In the genomic region with DNA sequence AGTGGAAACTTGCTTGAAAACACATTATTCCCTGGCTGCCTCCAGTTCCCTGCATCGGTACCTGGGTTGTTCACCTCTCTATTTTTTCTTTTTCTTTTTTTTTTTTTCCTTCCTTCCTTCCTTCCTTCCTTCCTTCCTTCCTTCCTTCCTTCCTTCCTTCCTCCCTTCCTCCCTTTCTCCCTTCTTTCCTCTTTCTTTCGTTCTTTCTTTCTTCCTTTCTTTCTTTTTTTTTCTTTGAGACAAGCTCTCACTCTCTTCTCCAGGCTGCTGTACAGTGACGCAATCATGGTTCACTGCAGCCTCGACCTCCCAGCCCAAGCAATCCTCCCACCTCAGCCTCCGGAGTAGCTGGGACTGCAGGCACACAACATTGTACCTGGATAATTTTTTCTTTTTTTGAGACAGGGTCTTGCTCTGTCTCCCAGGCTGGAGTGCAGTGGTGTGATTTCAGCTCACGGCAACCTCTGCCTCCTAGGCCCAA, we compare ENCODE assay signal across 16 cellular contexts. TPM values are rescaled to one million over a fixed set of nuclear protein-coding genes. Genes with fewer than 3 reads are reported as not detected.
DNase-seq lines count a peak whose midpoint lies in the region; ATAC-seq, FAIRE-seq and TF ChIP-seq lines count a peak whose summit lies in the region.
"Had no signal": no experiment of that assay in that cellular context is flagged by ENCODE, and none has a peak within 500 bp of the region (broad histone marks: within the 10 kb centered on the region; RNA-seq: fewer than 3 reads in every experiment).

No MANE protein-coding gene starts in this region.

- H3K4me3 Mint-ChIP-seq in activated T-cell treated with anti-CD3 and anti-CD28 coated beads, Interleukin-2, amount 50 U/mL, for 24 hours = peak overlapping the region; percentile 18
- peak overlapping the region in 5 of 7 donors; percentile 18 to 77 (median 61) for H3K4me3 Mint-ChIP-seq in CD8-positive, alpha-beta memory T cell
- H3K4me3 Mint-ChIP-seq in activated naive CD8-positive, alpha-beta T cell = peak overlapping the region; percentile 87
- H3K4me3 Mint-ChIP-seq in natural killer cell treated with Interleukin-12 subunit alpha and Interleukin-12 subunit beta and Interleukin-15 and Interleukin-18, amount 100 ng/mL, for 72 hours = peak overlapping the region; percentile 80
- no peak overlapping the region for H3K4me3 Mint-ChIP-seq in neural progenitor cell

- no peaks in the 10 kb centered on the region for H3K27me3 Mint-ChIP-seq in activated T-cell treated with anti-CD3 and anti-CD28 coated beads, Interleukin-2, amount 50 U/mL, for 24 hours
- H3K27me3 Mint-ChIP-seq in CD8-positive, alpha-beta memory T cell = peaks cover 0 to 3% of the 10 kb centered on the region in 2 donors
- H3K27me3 Mint-ChIP-seq in activated naive CD8-positive, alpha-beta T cell = no peaks in the 10 kb centered on the region
- peaks cover 0 to 8% of the 10 kb centered on the region in 2 donors for H3K27me3 Mint-ChIP-seq in natural killer cell treated with Interleukin-12 subunit alpha and Interleukin-12 subunit beta and Interleukin-15 and Interleukin-18, amount 100 ng/mL, for 72 hours
- H3K27me3 Mint-ChIP-seq in neural progenitor cell (ENCODE audit: insufficient read depth, low read depth) = peaks cover 54% of the 10 kb centered on the region

- no peaks in the 10 kb centered on the region for H3K36me3 ChIP-seq in CD8-positive, alpha-beta memory T cell (ENCODE audit: insufficient read depth, low read length)
- no peaks in the 10 kb centered on the region for H3K36me3 ChIP-seq in testis (ENCODE audit: low read depth, missing control alignments)
- H3K36me3 ChIP-seq in neural progenitor cell = no peaks in the 10 kb centered on the region
- H3K36me3 ChIP-seq: uterus had no signal

- H3K27ac Mint-ChIP-seq in activated T-cell treated with anti-CD3 and anti-CD28 coated beads, Interleukin-2, amount 50 U/mL, for 24 hours = peak overlapping the region; percentile 95
- peak overlapping the region; percentile 82 to 98 (median 90) for H3K27ac Mint-ChIP-seq in CD8-positive, alpha-beta memory T cell
- H3K27ac Mint-ChIP-seq in activated naive CD8-positive, alpha-beta T cell = peak overlapping the region; percentile 94
- H3K27ac Mint-ChIP-seq in natural killer cell treated with Interleukin-12 subunit alpha and Interleukin-12 subunit beta and Interleukin-15 and Interleukin-18, amount 100 ng/mL, for 72 hours = peak overlapping the region; percentile 75 to 84
- H3K27ac Mint-ChIP-seq in neural progenitor cell = no peak overlapping the region

- CTCF ChIA-PET in CD8-positive, alpha-beta memory T cell (lab: Charles Lee) = interaction anchor here (1.1 to 2.5 kb wide), 6 partner anchors 11 to 87 kb away, joined by 3 to 22 read pairs (median 6); partner anchors contain the start of gene PGLYRP2

- H4K20me1 ChIP-seq in neural progenitor cell (ENCODE audit: low read depth) = no peaks in the 10 kb centered on the region

- peaks cover 53% of the 10 kb centered on the region for H3K4me1 ChIP-seq in CD8-positive, alpha-beta memory T cell (ENCODE audit: insufficient read depth, low read length)
- H3K4me1 ChIP-seq in testis (no peaks in the 10 kb centered on the region), neural progenitor cell (no peaks in the 10 kb centered on the region)

- H3K4me2 ChIP-seq in neural progenitor cell = no peak overlapping the region

- H3K9me3 ChIP-seq in CD8-positive, alpha-beta memory T cell (ENCODE audit: low read length) = no peaks in the 10 kb centered on the region
- H3K9me3 ChIP-seq in testis (no peaks in the 10 kb centered on the region), neural progenitor cell (ENCODE audit: low read depth) (no peaks in the 10 kb centered on the region)
- H3K9me3 ChIP-seq: uterus had no signal

- POLR2A ChIA-PET in CD8-positive, alpha-beta memory T cell (lab: Charles Lee) = interaction anchor here (0.6 to 3.4 kb wide), 5 partner anchors 16 to 89 kb away, joined by 3 to 13 read pairs (median 4); partner anchors contain the start of gene AKAP8

- no peaks in the 10 kb centered on the region for H3K9me3 Mint-ChIP-seq in activated T-cell treated with anti-CD3 and anti-CD28 coated beads, Interleukin-2, amount 50 U/mL, for 24 hours
- H3K9me3 Mint-ChIP-seq in CD8-positive, alpha-beta memory T cell = no peaks in the 10 kb centered on the region
- no peaks in the 10 kb centered on the region for H3K9me3 Mint-ChIP-seq in activated naive CD8-positive, alpha-beta T cell (ENCODE audit: low read depth)
- no peaks in the 10 kb centered on the region for H3K9me3 Mint-ChIP-seq in natural killer cell treated with Interleukin-12 subunit alpha and Interleukin-12 subunit beta and Interleukin-15 and Interleukin-18, amount 100 ng/mL, for 72 hours
- peaks cover 9% of the 10 kb centered on the region for H3K9me3 Mint-ChIP-seq in neural progenitor cell

- intact Hi-C loops in testis (cut with DNase I; ENCODE audit: low total_unique reads) = no loop called here

- peaks cover 20% of the 10 kb centered on the region for H3K36me3 Mint-ChIP-seq in activated T-cell treated with anti-CD3 and anti-CD28 coated beads, Interleukin-2, amount 50 U/mL, for 24 hours (ENCODE audit: low read depth)
- H3K36me3 Mint-ChIP-seq in CD8-positive, alpha-beta memory T cell = peaks cover 0 to 14% (median 0%) of the 10 kb centered on the region in 3 donors
- no peaks in the 10 kb centered on the region for H3K36me3 Mint-ChIP-seq in activated naive CD8-positive, alpha-beta T cell
- H3K36me3 Mint-ChIP-seq in natural killer cell treated with Interleukin-12 subunit alpha and Interleukin-12 subunit beta and Interleukin-15 and Interleukin-18, amount 100 ng/mL, for 72 hours = no peaks in the 10 kb centered on the region
- H3K36me3 Mint-ChIP-seq in neural progenitor cell = no peaks in the 10 kb centered on the region

- H3K4me1 Mint-ChIP-seq in activated T-cell treated with anti-CD3 and anti-CD28 coated beads, Interleukin-2, amount 50 U/mL, for 24 hours (ENCODE audit: low read depth) = peaks cover 56% of the 10 kb centered on the region
- peaks cover 48 to 67% (median 58%) of the 10 kb centered on the region in 3 donors for H3K4me1 Mint-ChIP-seq in CD8-positive, alpha-beta memory T cell
- H3K4me1 Mint-ChIP-seq in activated naive CD8-positive, alpha-beta T cell (ENCODE audit: low read depth) = peaks cover 57% of the 10 kb centered on the region
- peaks cover 48 to 51% of the 10 kb centered on the region in 2 donors for H3K4me1 Mint-ChIP-seq in natural killer cell treated with Interleukin-12 subunit alpha and Interleukin-12 subunit beta and Interleukin-15 and Interleukin-18, amount 100 ng/mL, for 72 hours (ENCODE audit: low read depth in 2 of 2)
- peaks cover 2% of the 10 kb centered on the region for H3K4me1 Mint-ChIP-seq in neural progenitor cell

- no peak for FAIRE-seq in frontal cortex (lab: Jason Lieb, UNC)

- no peaks in the 10 kb centered on the region for H3K79me2 ChIP-seq in neural progenitor cell (ENCODE audit: low read depth)

- H2AFZ ChIP-seq in neural progenitor cell (replicated peaks) = no peak overlapping the region
- H2AFZ ChIP-seq: GM23248 had no signal

- no peaks in the 10 kb centered on the region for H3K27me3 ChIP-seq in CD8-positive, alpha-beta memory T cell (ENCODE audit: insufficient read depth, low read length, poor library complexity, severe bottlenecking)
- no peaks in the 10 kb centered on the region for H3K27me3 ChIP-seq in testis
- H3K27me3 ChIP-seq in neural progenitor cell = peaks cover 82% of the 10 kb centered on the region

- DNase-seq in activated T-cell treated with anti-CD3 and anti-CD28 coated beads, Interleukin-2, amount 50 U/mL, for 24 hours = no peak
- DNase-seq in activated T-cell treated with anti-CD3 and anti-CD28 coated beads for 4 hours = no peak
- DNase-seq in CD8-positive, alpha-beta memory T cell = no peak
- peak; percentile 16 for DNase-seq in natural killer cell treated with Interleukin-12 subunit alpha and Interleukin-12 subunit beta and Interleukin-15 and Interleukin-18, amount 100 ng/mL, for 72 hours (ENCODE audit: low spot score)
- DNase-seq in testis = no peak
- no peak for DNase-seq in frontal cortex (ENCODE audit: low spot score in 2 of 2)
- no peak for DNase-seq in neural progenitor cell (ENCODE audit: low spot score)
- DNase-seq: anterior cingulate cortex, left cardiac atrium, NCI-H1105, NCI-H524, uterus had no signal

- no peak overlapping the region for H3K4me3 ChIP-seq in CD8-positive, alpha-beta memory T cell (ENCODE audit: low read length)
- no peak overlapping the region for H3K4me3 ChIP-seq in testis
- H3K4me3 ChIP-seq in neural progenitor cell = no peak overlapping the region
- H3K4me3 ChIP-seq: GM23248, uterus had no signal

- WGBS in testis, 2 donors = 77 to 82% methylated on average over 6 of the region's 6 CpGs

- H3K9ac ChIP-seq in neural progenitor cell = no peak overlapping the region
- H3K9ac ChIP-seq: GM23248 had no signal

- H3K27ac ChIP-seq in CD8-positive, alpha-beta memory T cell (ENCODE audit: low read depth, low read length) = no peak overlapping the region
- H3K27ac ChIP-seq in testis (no peak overlapping the region), neural progenitor cell (no peak overlapping the region)
- H3K27ac ChIP-seq: GM23248, uterus had no signal

- TF ChIP-seq POLR2A in testis (IDR thresholded peaks at IDR 0.05) = no peak

- no peaks in the 10 kb centered on the region for H3F3A ChIP-seq in neural progenitor cell (ENCODE audit: low read depth)

- TF ChIP-seq CTCF in testis (IDR thresholded peaks at IDR 0.05) (no peak), neural progenitor cell (IDR thresholded peaks at IDR 0.05) (no peak)

- no peak for ATAC-seq in natural killer cell treated with Interleukin-12 subunit alpha and Interleukin-12 subunit beta and Interleukin-15 and Interleukin-18, amount 100 ng/mL, for 72 hours
- ATAC-seq: left cardiac atrium had no signal

RNA-seq across cellular contexts. Expression of gene RASAL3, which starts 3.4 kb away (rescaled TPM):
- total RNA-seq in CD8-positive, alpha-beta memory T cell = 100 to 1,000 TPM; 120 to 125 TPM
- polyA plus RNA-seq in CD8-positive, alpha-beta memory T cell = 144 TPM
- 100 to 1,000 TPM; 129 to 158 TPM for total RNA-seq in natural killer cell treated with Interleukin-12 subunit alpha and Interleukin-12 subunit beta and Interleukin-15 and Interleukin-18, amount 100 ng/mL, for 72 hours
- total RNA-seq in testis = 1 to 10 TPM; 1.4 to 2.7 TPM
- 2.0 TPM for polyA plus RNA-seq in testis (ENCODE audit: insufficient read depth, low read depth, low replicate concordance)
- 0.41 TPM for total RNA-seq in frontal cortex
- total RNA-seq in neural progenitor cell (ENCODE audit: low replicate concordance) = not detected in 2 replicates
- total RNA-seq: fibroblast of villous mesenchyme, GM23248 had no signal
- polyA plus RNA-seq: GM23248 had no signal

RNA-seq across cellular contexts. Expression of gene PGLYRP2, which starts 11.5 kb away (rescaled TPM):
- total RNA-seq in CD8-positive, alpha-beta memory T cell = under 1 TPM in 1 of 2 experiments, not detected in 1; 0.13 TPM
- 0.49 TPM for polyA plus RNA-seq in CD8-positive, alpha-beta memory T cell
- total RNA-seq in natural killer cell treated with Interleukin-12 subunit alpha and Interleukin-12 subunit beta and Interleukin-15 and Interleukin-18, amount 100 ng/mL, for 72 hours = not detected
- total RNA-seq in testis = 10 to 100 TPM; 43.7 to 44.4 TPM
- 27.8 TPM for polyA plus RNA-seq in testis (ENCODE audit: insufficient read depth, low read depth, low replicate concordance)
- not detected for total RNA-seq in frontal cortex
- total RNA-seq in neural progenitor cell (ENCODE audit: low replicate concordance) = not detected in 2 replicates
- total RNA-seq: fibroblast of villous mesenchyme, GM23248, left cardiac atrium, renal cortical epithelial cell, uterus had no signal
- polyA plus RNA-seq: GM23248 had no signal

RNA-seq across cellular contexts. Expression of gene WIZ, which starts 18.0 kb away (rescaled TPM):
- 10 to 100 TPM; 28.9 to 31.2 TPM for total RNA-seq in CD8-positive, alpha-beta memory T cell
- 1.8 TPM for polyA plus RNA-seq in CD8-positive, alpha-beta memory T cell
- 10 to 100 TPM; 27.3 to 46.3 TPM for total RNA-seq in natural killer cell treated with Interleukin-12 subunit alpha and Interleukin-12 subunit beta and Interleukin-15 and Interleukin-18, amount 100 ng/mL, for 72 hours
- total RNA-seq in testis (100 to 1,000 TPM; 109 to 118 TPM), frontal cortex (10.6 TPM), neural progenitor cell (ENCODE audit: low replicate concordance) (9.1 and 30.3 TPM in 2 replicates)
- 66.2 TPM for polyA plus RNA-seq in testis (ENCODE audit: insufficient read depth, low read depth, low replicate concordance)

RNA-seq across cellular contexts. Expression of gene CYP4F22, which starts 40.6 kb away (rescaled TPM):
- total RNA-seq in CD8-positive, alpha-beta memory T cell = under 1 TPM; 0.71 to 0.79 TPM
- polyA plus RNA-seq in CD8-positive, alpha-beta memory T cell = 5.1 TPM
- under 1 TPM; 0.24 to 0.86 TPM for total RNA-seq in natural killer cell treated with Interleukin-12 subunit alpha and Interleukin-12 subunit beta and Interleukin-15 and Interleukin-18, amount 100 ng/mL, for 72 hours
- 1 to 10 TPM; 2.1 to 5.8 TPM for total RNA-seq in testis
- 2.5 TPM for polyA plus RNA-seq in testis (ENCODE audit: insufficient read depth, low read depth, low replicate concordance)
- not detected for total RNA-seq in frontal cortex
- total RNA-seq in neural progenitor cell (ENCODE audit: low replicate concordance) = not detected in 2 replicates
- total RNA-seq: fibroblast of villous mesenchyme, GM23248, left cardiac atrium, renal cortical epithelial cell, uterus had no signal
- polyA plus RNA-seq: GM23248 had no signal

RNA-seq across cellular contexts. Expression of gene AKAP8L, which starts 49.0 kb away (rescaled TPM):
- total RNA-seq in CD8-positive, alpha-beta memory T cell = 10 to 100 TPM; 74.5 to 74.9 TPM
- polyA plus RNA-seq in CD8-positive, alpha-beta memory T cell = 69.8 TPM
- total RNA-seq in natural killer cell treated with Interleukin-12 subunit alpha and Interleukin-12 subunit beta and Interleukin-15 and Interleukin-18, amount 100 ng/mL, for 72 hours = 100 to 1,000 TPM in 1 of 2 donors, 10 to 100 TPM in 1; 72.8 to 123 TPM
- 100 to 1,000 TPM; 334 to 399 TPM for total RNA-seq in testis
- polyA plus RNA-seq in testis (ENCODE audit: insufficient read depth, low read depth, low replicate concordance) = 131 TPM
- total RNA-seq in frontal cortex = 65.2 TPM
- total RNA-seq in neural progenitor cell (ENCODE audit: low replicate concordance) = 131 and 210 TPM in 2 replicates

Comparison
In these comparisons a context has a peak if more than half of its experiments do, and no peak if none do; other contexts are left out.
1. RNA of gene RASAL3, which starts 3.4 kb away (total RNA-seq): 129 to 158 TPM in natural killer cell treated with Interleukin-12 subunit alpha and Interleukin-12 subunit beta and Interleukin-15 and Interleukin-18, amount 100 ng/mL, for 72 hours and 120 to 125 TPM in CD8-positive, alpha-beta memory T cell; 1.4 to 2.7 TPM in testis, 0.41 TPM in frontal cortex (single experiment) and not detected in neural progenitor cell; every median in the first group is over 10 times any median in the second.
2. RNA of gene PGLYRP2, which starts 11.5 kb away (total RNA-seq): 43.7 to 44.4 TPM in testis; 0.13 TPM in CD8-positive, alpha-beta memory T cell, not detected in natural killer cell treated with Interleukin-12 subunit alpha and Interleukin-12 subunit beta and Interleukin-15 and Interleukin-18, amount 100 ng/mL, for 72 hours, not detected in frontal cortex (single experiment) and not detected in neural progenitor cell; every median in the first group is over 10 times any median in the second.